Comparison of ENCODE assay signal across 1 cellular context in genomic region chr12:34219046-34219770, GRCh38.
TF ChIP-seq lines count a peak whose summit lies in the region.

No MANE protein-coding gene starts in this region.

TF ChIP-seq in HCT116, 20 proteins besides CTCF, POLR2A, EP300 and RAD21 (continued from another document):
- TF ChIP-seq, protein P1, sequence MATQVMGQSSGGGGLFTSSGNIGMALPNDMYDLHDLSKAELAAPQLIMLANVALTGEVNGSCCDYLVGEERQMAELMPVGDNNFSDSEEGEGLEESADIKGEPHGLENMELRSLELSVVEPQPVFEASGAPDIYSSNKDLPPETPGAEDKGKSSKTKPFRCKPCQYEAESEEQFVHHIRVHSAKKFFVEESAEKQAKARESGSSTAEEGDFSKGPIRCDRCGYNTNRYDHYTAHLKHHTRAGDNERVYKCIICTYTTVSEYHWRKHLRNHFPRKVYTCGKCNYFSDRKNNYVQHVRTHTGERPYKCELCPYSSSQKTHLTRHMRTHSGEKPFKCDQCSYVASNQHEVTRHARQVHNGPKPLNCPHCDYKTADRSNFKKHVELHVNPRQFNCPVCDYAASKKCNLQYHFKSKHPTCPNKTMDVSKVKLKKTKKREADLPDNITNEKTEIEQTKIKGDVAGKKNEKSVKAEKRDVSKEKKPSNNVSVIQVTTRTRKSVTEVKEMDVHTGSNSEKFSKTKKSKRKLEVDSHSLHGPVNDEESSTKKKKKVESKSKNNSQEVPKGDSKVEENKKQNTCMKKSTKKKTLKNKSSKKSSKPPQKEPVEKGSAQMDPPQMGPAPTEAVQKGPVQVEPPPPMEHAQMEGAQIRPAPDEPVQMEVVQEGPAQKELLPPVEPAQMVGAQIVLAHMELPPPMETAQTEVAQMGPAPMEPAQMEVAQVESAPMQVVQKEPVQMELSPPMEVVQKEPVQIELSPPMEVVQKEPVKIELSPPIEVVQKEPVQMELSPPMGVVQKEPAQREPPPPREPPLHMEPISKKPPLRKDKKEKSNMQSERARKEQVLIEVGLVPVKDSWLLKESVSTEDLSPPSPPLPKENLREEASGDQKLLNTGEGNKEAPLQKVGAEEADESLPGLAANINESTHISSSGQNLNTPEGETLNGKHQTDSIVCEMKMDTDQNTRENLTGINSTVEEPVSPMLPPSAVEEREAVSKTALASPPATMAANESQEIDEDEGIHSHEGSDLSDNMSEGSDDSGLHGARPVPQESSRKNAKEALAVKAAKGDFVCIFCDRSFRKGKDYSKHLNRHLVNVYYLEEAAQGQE (IDR thresholded peaks at IDR 0.05; ENCODE audit: low read depth), result no peak
- no peak for TF ChIP-seq EZH2phosphoT487 (IDR thresholded peaks at IDR 0.05; ENCODE audit: borderline replicate concordance)
- TF ChIP-seq SP1 (IDR thresholded peaks at IDR 0.05; ENCODE audit: low read depth), result no peak
- TF ChIP-seq ELF1 (IDR thresholded peaks at IDR 0.05; ENCODE audit: borderline replicate concordance, low read depth), result no peak
TF ChIP-seq in HCT116: peak in this region for 0.
